10 cellular contexts compared by ENCODE assay signal in the genomic region with DNA sequence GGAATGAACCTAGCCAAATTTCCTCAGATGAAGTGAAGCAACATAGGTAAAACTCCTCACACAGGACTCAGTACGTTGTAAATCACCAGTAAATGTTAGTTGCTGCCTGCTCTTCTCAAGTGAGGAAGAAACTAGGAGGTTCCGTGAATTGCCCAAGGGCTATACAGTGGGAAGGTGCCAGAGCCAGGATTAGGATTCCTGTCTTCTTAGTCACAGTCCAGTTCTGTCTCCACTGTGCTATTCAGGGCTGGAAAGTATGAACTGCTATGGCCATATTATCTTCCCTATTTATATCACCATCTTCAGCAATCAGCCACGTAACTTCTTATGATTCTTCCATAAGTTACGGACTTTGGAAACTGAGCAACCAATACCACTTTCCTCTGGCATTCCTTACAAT.
A peak's percentile ranks its signal among the peaks of the same experiment; 100 is the strongest.
DNase-seq lines count a peak whose midpoint lies in the region; ATAC-seq and TF ChIP-seq lines count a peak whose summit lies in the region.
"Had no signal": no experiment of that assay in that cellular context is flagged by ENCODE, and none has a peak within 500 bp of the region (broad histone marks: within the 10 kb centered on the region; RNA-seq: fewer than 3 reads in every experiment).

No MANE protein-coding gene starts in this region.

- H4K20me1 ChIP-seq in neural progenitor cell (ENCODE audit: low read depth) = no peaks in the 10 kb centered on the region

- no peak overlapping the region for H3K4me3 Mint-ChIP-seq in neural progenitor cell

- peak overlapping the region; percentile 54 for H3K27ac ChIP-seq in RWPE2 (ENCODE audit: poor library complexity, severe bottlenecking)
- peak overlapping the region in 1 of 2 donors; percentile 24 for H3K27ac ChIP-seq in prostate gland
- no peak overlapping the region for H3K27ac ChIP-seq in esophagus muscularis mucosa (replicated peaks in 1 of 4)
- H3K27ac ChIP-seq in neural progenitor cell = no peak overlapping the region
- H3K27ac ChIP-seq: adrenal gland had no signal

- DNase-seq in ELF-1 (ENCODE audit: low read depth, low spot score) = peak; percentile 48
- peak; percentile 55 for DNase-seq in RWPE2 (ENCODE audit: low spot score)
- DNase-seq in fibroblast of gingiva (ENCODE audit: low read depth) = peak; percentile 91
- DNase-seq in prostate gland (ENCODE audit: low spot score) = peak; percentile 80
- DNase-seq in esophagus muscularis mucosa (ENCODE audit: extremely low spot score) = no peak
- DNase-seq in central memory CD4-positive, alpha-beta T cell = no peak
- DNase-seq in neural progenitor cell (ENCODE audit: low spot score) = no peak
- DNase-seq in stimulated activated CD4-positive, alpha-beta T cell treated with anti-CD3 and anti-CD28 coated beads, Interleukin-4, amount 100 ng/mL, for 24 hours = no peak
- DNase-seq: adrenal gland, NCI-H510A treated with DMSO at 0.1 percent for 48 hours had no signal

- peak; percentile 96 for ATAC-seq in RWPE2 (ENCODE audit: low read depth)

- no peaks in the 10 kb centered on the region for H3F3A ChIP-seq in neural progenitor cell (ENCODE audit: low read depth)

- peaks cover 14% of the 10 kb centered on the region for H3K4me1 Mint-ChIP-seq in neural progenitor cell

- no peaks in the 10 kb centered on the region for H3K9me3 Mint-ChIP-seq in neural progenitor cell

- no peak overlapping the region for H3K9ac ChIP-seq in neural progenitor cell

- H3K27me3 ChIP-seq in RWPE2 (ENCODE audit: insufficient read depth, poor library complexity, severe bottlenecking) (no peaks in the 10 kb centered on the region), prostate gland (replicated peaks; ENCODE audit: insufficient read depth) (no peaks in the 10 kb centered on the region), esophagus muscularis mucosa (no peaks in the 10 kb centered on the region), neural progenitor cell (no peaks in the 10 kb centered on the region)
- H3K27me3 ChIP-seq: adrenal gland had no signal

- no peaks in the 10 kb centered on the region for H3K36me3 ChIP-seq in RWPE2 (ENCODE audit: low read depth)
- H3K36me3 ChIP-seq in prostate gland = no peaks in the 10 kb centered on the region
- no peaks in the 10 kb centered on the region for H3K36me3 ChIP-seq in esophagus muscularis mucosa
- no peaks in the 10 kb centered on the region for H3K36me3 ChIP-seq in neural progenitor cell
- H3K36me3 ChIP-seq: adrenal gland had no signal

- H3K4me2 ChIP-seq in neural progenitor cell = no peak overlapping the region

- peaks cover 5% of the 10 kb centered on the region for H3K36me3 Mint-ChIP-seq in neural progenitor cell

- no peak for TF ChIP-seq EP300 in esophagus muscularis mucosa (IDR thresholded peaks at IDR 0.05)

- H3K4me1 ChIP-seq in RWPE2 (ENCODE audit: insufficient read depth, poor library complexity, severe bottlenecking) (peaks cover 31% of the 10 kb centered on the region), prostate gland (replicated peaks) (no peaks in the 10 kb centered on the region), esophagus muscularis mucosa (peaks cover 0 to 15% (median 8%) of the 10 kb centered on the region in 4 donors), neural progenitor cell (peaks cover 19% of the 10 kb centered on the region)

- H3K4me3 ChIP-seq in RWPE2 (ENCODE audit: severe bottlenecking) = no peak overlapping the region
- no peak overlapping the region for H3K4me3 ChIP-seq in prostate gland
- H3K4me3 ChIP-seq in esophagus muscularis mucosa = no peak overlapping the region
- H3K4me3 ChIP-seq in neural progenitor cell = no peak overlapping the region
- H3K4me3 ChIP-seq: adrenal gland had no signal

- H2AFZ ChIP-seq in neural progenitor cell (replicated peaks) = no peak overlapping the region

- TF ChIP-seq POLR2A in prostate gland (IDR thresholded peaks at IDR 0.05) (no peak), esophagus muscularis mucosa (IDR thresholded peaks at IDR 0.05; ENCODE audit: low read depth) (no peak)

- TF ChIP-seq CTCF in RWPE2 (IDR thresholded peaks at IDR 0.05; ENCODE audit: poor library complexity, severe bottlenecking) (no peak), prostate gland (IDR thresholded peaks at IDR 0.05) (no peak), esophagus muscularis mucosa (IDR thresholded peaks at IDR 0.05) (no peak), neural progenitor cell (IDR thresholded peaks at IDR 0.05) (no peak)

- no peak overlapping the region for H3K27ac Mint-ChIP-seq in neural progenitor cell

- H3K9me3 ChIP-seq in RWPE2 (ENCODE audit: severe bottlenecking) (no peaks in the 10 kb centered on the region), prostate gland (no peaks in the 10 kb centered on the region), esophagus muscularis mucosa (no peaks in the 10 kb centered on the region), neural progenitor cell (ENCODE audit: low read depth) (no peaks in the 10 kb centered on the region)
- H3K9me3 ChIP-seq: adrenal gland had no signal

- intact Hi-C loops in prostate gland (cut with DNase I) (no loop called here), esophagus muscularis mucosa (cut with DNase I) (no loop called here)

- no peaks in the 10 kb centered on the region for H3K79me2 ChIP-seq in neural progenitor cell (ENCODE audit: low read depth)

- 48% methylated on average over 4 of the region's 4 CpGs for WGBS in prostate gland
- WGBS in esophagus muscularis mucosa = 79% methylated on average over 4 of the region's 4 CpGs

- peaks cover 2% of the 10 kb centered on the region for H3K27me3 Mint-ChIP-seq in neural progenitor cell (ENCODE audit: insufficient read depth, low read depth)

Comparison
In these comparisons a context has a peak if more than half of its experiments do, and no peak if none do; other contexts are left out.
1. DNase-seq: peak in ELF-1 (single experiment), RWPE2 (single experiment), fibroblast of gingiva (single experiment) and prostate gland (single experiment); none in esophagus muscularis mucosa (single experiment), central memory CD4-positive, alpha-beta T cell (single experiment), neural progenitor cell (single experiment) and stimulated activated CD4-positive, alpha-beta T cell treated with anti-CD3 and anti-CD28 coated beads, Interleukin-4, amount 100 ng/mL, for 24 hours (single experiment).